Comparison of ENCODE assay signal across 9 cellular contexts in genomic region chr9:121557581-121558422, GRCh38. TPM values are rescaled to one million over a fixed set of nuclear protein-coding genes. Genes with fewer than 3 reads are reported as not detected.
DNase-seq lines count a peak whose midpoint lies in the region; ATAC-seq and TF ChIP-seq lines count a peak whose summit lies in the region.
"Had no signal": no experiment of that assay in that cellular context is flagged by ENCODE, and none has a peak within 500 bp of the region (broad histone marks: within the 10 kb centered on the region; RNA-seq: fewer than 3 reads in every experiment).

No MANE protein-coding gene starts in this region.

- peak; percentile 30 for DNase-seq in activated CD4-positive, alpha-beta T cell treated with anti-CD3 and anti-CD28 coated beads, Interleukin-2, amount 10 ng/mL, durations not matched to agents 7 days and 5 days
- DNase-seq in activated CD4-positive, alpha-beta T cell treated with anti-CD3 and anti-CD28 coated beads, Interleukin-2, amount 50 U/mL, for 1 hour, result no peak
- DNase-seq in NOMO-1 (lab: John Stamatoyannopoulos, UW; ENCODE audit: unreplicated experiment in 2 of 2) (peak; percentile 82 to 91), mammary epithelial cell (peak; percentile 83), kidney tubule cell (ENCODE audit: low spot score) (peak; percentile 95), BE2C (no peak)
- no peak for DNase-seq in stimulated activated naive B cell treated with anti-CD40 and anti-IgM and Interleukin-4, amounts not matched to agents 10 μg/mL and 1 μg/mL and 100 μg/mL, for 72 hours
- no peak for DNase-seq in effector CD8-positive, alpha-beta T cell (lab: John Stamatoyannopoulos, UW)

- in situ Hi-C loops in mammary epithelial cell (cut with MboI; ENCODE audit: low sequenced_read_pairs in 2 of 2), result loop anchor here (10.0 kb wide), 2 partner anchors 127 to 447 kb away; no protein-coding TSS in a partner anchor

- no peak overlapping the region for H3K4me3 ChIP-seq in mammary epithelial cell (replicated peaks in 1 of 3; ENCODE audit: insufficient read depth in 1 of 3, low read depth in 2 of 3, low read length in 3 of 3)
- no peak overlapping the region for H3K4me3 ChIP-seq in BE2C (ENCODE audit: low read depth, low read length)

- no peak overlapping the region for H3K9ac ChIP-seq in mammary epithelial cell (ENCODE audit: insufficient read depth, low read length)

- H3K27ac Mint-ChIP-seq in activated CD4-positive, alpha-beta T cell treated with anti-CD3 and anti-CD28 coated beads, Interleukin-2, amount 10 ng/mL, durations not matched to agents 7 days and 5 days, result peak overlapping the region; percentile 60
- no peak overlapping the region for H3K27ac Mint-ChIP-seq in stimulated activated naive B cell treated with anti-CD40 and anti-IgM and Interleukin-4, amounts not matched to agents 10 μg/mL and 1 μg/mL and 100 μg/mL, for 72 hours
- H3K27ac Mint-ChIP-seq: activated T-cell treated with anti-CD3 and anti-CD28 coated beads, Interleukin-2, amount 50 U/mL, for 72 hours had no signal

- CTCF ChIA-PET in activated CD4-positive, alpha-beta T cell treated with anti-CD3 and anti-CD28 coated beads, Interleukin-2, amount 10 ng/mL, durations not matched to agents 7 days and 5 days (lab: Charles Lee), result interaction anchor here (0.5 to 0.7 kb wide), 2 partner anchors 26 to 982 kb away, joined by 3 to 4 read pairs; no protein-coding TSS in a partner anchor
- CTCF ChIA-PET in mammary epithelial cell (lab: Charles Lee; ENCODE audit: low non-redundant PET), result interaction anchor here (0.6 to 1.4 kb wide), 4 partner anchors 12 to 256 kb away, joined by 4 to 9 read pairs (median 8); no protein-coding TSS in a partner anchor

- H3K4me1 Mint-ChIP-seq in activated CD4-positive, alpha-beta T cell treated with anti-CD3 and anti-CD28 coated beads, Interleukin-2, amount 10 ng/mL, durations not matched to agents 7 days and 5 days, result peaks cover 14% of the 10 kb centered on the region
- peaks cover 10 to 16% of the 10 kb centered on the region in 2 donors for H3K4me1 Mint-ChIP-seq in stimulated activated naive B cell treated with anti-CD40 and anti-IgM and Interleukin-4, amounts not matched to agents 10 μg/mL and 1 μg/mL and 100 μg/mL, for 72 hours

- H2AFZ ChIP-seq in mammary epithelial cell (ENCODE audit: low read depth, low read length), result peak overlapping the region; percentile 61

- WGBS in mammary epithelial cell (ENCODE audit: low coverage, missing lambda C conversion rate), result 39% methylated on average over 11 of the region's 15 CpGs

- H3K9me3 ChIP-seq in mammary epithelial cell (replicated peaks; ENCODE audit: insufficient read depth, low read length), result no peaks in the 10 kb centered on the region
- no peaks in the 10 kb centered on the region for H3K9me3 ChIP-seq in BE2C

- H4K20me1 ChIP-seq in mammary epithelial cell (ENCODE audit: insufficient read depth, low read length), result no peaks in the 10 kb centered on the region

- no peak overlapping the region for H3K4me3 Mint-ChIP-seq in activated CD4-positive, alpha-beta T cell treated with anti-CD3 and anti-CD28 coated beads, Interleukin-2, amount 10 ng/mL, durations not matched to agents 7 days and 5 days
- H3K4me3 Mint-ChIP-seq in stimulated activated naive B cell treated with anti-CD40 and anti-IgM and Interleukin-4, amounts not matched to agents 10 μg/mL and 1 μg/mL and 100 μg/mL, for 72 hours, result no peak overlapping the region
- H3K4me3 Mint-ChIP-seq: activated T-cell treated with anti-CD3 and anti-CD28 coated beads, Interleukin-2, amount 50 U/mL, for 72 hours had no signal

- intact Hi-C loops in mammary epithelial cell (cut with micrococcal nuclease), result no loop called here

- ATAC-seq in stimulated activated naive B cell treated with anti-CD40 and anti-IgM and Interleukin-4, amounts not matched to agents 10 μg/mL and 1 μg/mL and 100 μg/mL, for 72 hours (replicated peaks), result peak; percentile 55 to 58

- H3K9me3 Mint-ChIP-seq in activated CD4-positive, alpha-beta T cell treated with anti-CD3 and anti-CD28 coated beads, Interleukin-2, amount 10 ng/mL, durations not matched to agents 7 days and 5 days, result no peaks in the 10 kb centered on the region
- H3K9me3 Mint-ChIP-seq in stimulated activated naive B cell treated with anti-CD40 and anti-IgM and Interleukin-4, amounts not matched to agents 10 μg/mL and 1 μg/mL and 100 μg/mL, for 72 hours, result no peaks in the 10 kb centered on the region
- H3K9me3 Mint-ChIP-seq: activated T-cell treated with anti-CD3 and anti-CD28 coated beads, Interleukin-2, amount 50 U/mL, for 72 hours had no signal

- H3K27me3 Mint-ChIP-seq in activated CD4-positive, alpha-beta T cell treated with anti-CD3 and anti-CD28 coated beads, Interleukin-2, amount 10 ng/mL, durations not matched to agents 7 days and 5 days, result peaks cover 5% of the 10 kb centered on the region
- peaks cover 16 to 39% of the 10 kb centered on the region in 2 donors for H3K27me3 Mint-ChIP-seq in stimulated activated naive B cell treated with anti-CD40 and anti-IgM and Interleukin-4, amounts not matched to agents 10 μg/mL and 1 μg/mL and 100 μg/mL, for 72 hours

- TF ChIP-seq CTCF in mammary epithelial cell (conservative IDR thresholded peaks at IDR 0.05 in 1 of 2, IDR thresholded peaks at IDR 0.05 in 1 of 2; ENCODE audit: extremely low read depth in 1 of 2, insufficient read depth in 1 of 2, low read depth in 1 of 2, low read length in 2 of 2) (no peak), BE2C (IDR thresholded peaks at IDR 0.05; ENCODE audit: low read depth, low read length) (no peak)

- dilution Hi-C loops in mammary epithelial cell (cut with HindIII; ENCODE audit: low sequenced_read_pairs), result loop anchor here (25.0 kb wide), 1 partner anchor 429 kb away; no protein-coding TSS in a partner anchor

- POLR2A ChIA-PET in activated CD4-positive, alpha-beta T cell treated with anti-CD3 and anti-CD28 coated beads, Interleukin-2, amount 10 ng/mL, durations not matched to agents 7 days and 5 days (lab: Charles Lee), result no interaction called here

- no peaks in the 10 kb centered on the region for H3K27me3 ChIP-seq in mammary epithelial cell (ENCODE audit: insufficient read depth, low read length)
- H3K27me3 ChIP-seq in BE2C, result no peaks in the 10 kb centered on the region

- no peaks in the 10 kb centered on the region for H3K36me3 Mint-ChIP-seq in activated CD4-positive, alpha-beta T cell treated with anti-CD3 and anti-CD28 coated beads, Interleukin-2, amount 10 ng/mL, durations not matched to agents 7 days and 5 days (ENCODE audit: low read depth)
- no peaks in the 10 kb centered on the region for H3K36me3 Mint-ChIP-seq in stimulated activated naive B cell treated with anti-CD40 and anti-IgM and Interleukin-4, amounts not matched to agents 10 μg/mL and 1 μg/mL and 100 μg/mL, for 72 hours

- H3K4me1 ChIP-seq in mammary epithelial cell (ENCODE audit: insufficient read depth, low read length) (peaks cover 29% of the 10 kb centered on the region), BE2C (no peaks in the 10 kb centered on the region; the same call in 1 of the 2 replicates)

- BruUV-seq in mammary epithelial cell (replicated peaks; lab: Mats Ljungman, UMichigan), result no TSS peak

- H3K27ac ChIP-seq in mammary epithelial cell (ENCODE audit: insufficient read depth, low read depth, low read length), result no peak overlapping the region

- H3K36me3 ChIP-seq in mammary epithelial cell (ENCODE audit: insufficient read depth, low read length), result no peaks in the 10 kb centered on the region
- no peaks in the 10 kb centered on the region for H3K36me3 ChIP-seq in BE2C

- H3K79me2 ChIP-seq in mammary epithelial cell (ENCODE audit: insufficient read depth, low read length), result no peaks in the 10 kb centered on the region

- H3K4me2 ChIP-seq in mammary epithelial cell (ENCODE audit: insufficient read depth, low read depth, low read length), result no peak overlapping the region

RNA-seq across cellular contexts. Expression of gene GGTA1, which starts 58.2 kb away (rescaled TPM):
- total RNA-seq in activated CD4-positive, alpha-beta T cell treated with anti-CD3 and anti-CD28 coated beads, Interleukin-2, amount 10 ng/mL, durations not matched to agents 7 days and 5 days, result not detected
- total RNA-seq in mammary epithelial cell, result not detected
- polyA plus RNA-seq in mammary epithelial cell, result not detected
- not detected for polyA minus RNA-seq in mammary epithelial cell
- not detected for polyA plus RNA-seq in BE2C (2012; ENCODE audit: insufficient read depth, insufficient read length, low read depth)
- total RNA-seq: activated T-cell treated with anti-CD3 and anti-CD28 coated beads, Interleukin-2, amount 50 U/mL, for 72 hours had no signal

Comparison
In these comparisons a context has a peak if more than half of its experiments do, and no peak if none do; other contexts are left out.
1. DNase-seq: peak in activated CD4-positive, alpha-beta T cell treated with anti-CD3 and anti-CD28 coated beads, Interleukin-2, amount 10 ng/mL, durations not matched to agents 7 days and 5 days (single experiment), NOMO-1 (2 of 2), mammary epithelial cell (single experiment) and kidney tubule cell (single experiment); none in activated CD4-positive, alpha-beta T cell treated with anti-CD3 and anti-CD28 coated beads, Interleukin-2, amount 50 U/mL, for 1 hour (single experiment), stimulated activated naive B cell treated with anti-CD40 and anti-IgM and Interleukin-4, amounts not matched to agents 10 μg/mL and 1 μg/mL and 100 μg/mL, for 72 hours (single experiment), BE2C (single experiment) and effector CD8-positive, alpha-beta T cell (single experiment).